ENCODE assay signal across 11 cellular contexts in genomic region chr19:17967258-17968051, GRCh38. TPM values are rescaled to one million over a fixed set of nuclear protein-coding genes. Genes with fewer than 3 reads are reported as not detected.
DNase-seq lines count a peak whose midpoint lies in the region; ATAC-seq and TF ChIP-seq lines count a peak whose summit lies in the region.
"Had no signal": no experiment of that assay in that cellular context is flagged by ENCODE, and none has a peak within 500 bp of the region (broad histone marks: within the 10 kb centered on the region; RNA-seq: fewer than 3 reads in every experiment).

No MANE protein-coding gene starts in this region.

- H3K36me3 Mint-ChIP-seq in GM23338 (ENCODE audit: low read depth) (no peaks in the 10 kb centered on the region), nephron (ENCODE audit: low read depth) (no peaks in the 10 kb centered on the region)

- POLR2A ChIA-PET in AG04450 (lab: Yijun Ruan, JAX): no interaction called here

- peak overlapping the region; percentile 84 for H3K4me3 Mint-ChIP-seq in GM23338
- H3K4me3 Mint-ChIP-seq in nephron: peak overlapping the region; percentile 88 to 90 (median 90)

- no peaks in the 10 kb centered on the region for H3K9me3 ChIP-seq in AG04450 (ENCODE audit: control insufficient read depth, insufficient read depth, low read length)
- H3K9me3 ChIP-seq in ascending aorta: no peaks in the 10 kb centered on the region
- H3K9me3 ChIP-seq: transverse colon had no signal

- no peak for DNase-seq in AG04450 (ENCODE audit: low read depth, low spot score)
- no peak for DNase-seq in GM23338 (ENCODE audit: low spot score)
- DNase-seq in coronary artery (ENCODE audit: low spot score): no peak
- DNase-seq in activated CD4-positive, alpha-beta T cell treated with anti-CD3 and anti-CD28 coated beads, Interleukin-2, amount 50 U/mL, for 48 hours: no peak
- no peak for DNase-seq in ascending aorta (ENCODE audit: low spot score in 2 of 2)
- no peak for DNase-seq in NCI-H2029 treated with DMSO at 0.1 percent for 48 hours (lab: John Stamatoyannopoulos, UW)
- DNase-seq: NCI-H1694, transverse colon had no signal

- CTCF ChIA-PET in AG04450 (lab: Charles Lee): no interaction called here

- H3K27me3 ChIP-seq in AG04450 (ENCODE audit: control insufficient read depth, insufficient read depth, low read length) (peaks cover 36% of the 10 kb centered on the region), GM23338 (ENCODE audit: insufficient read depth) (peaks cover 13% of the 10 kb centered on the region; the same call in 1 of the 2 replicates), ascending aorta (peaks cover 11% of the 10 kb centered on the region)

- intact Hi-C loops in ascending aorta (cut with DNase I): no loop called here

- no peaks in the 10 kb centered on the region for H3K79me2 ChIP-seq in GM23338 (replicated peaks; ENCODE audit: insufficient read depth)

- H3K9me2 ChIP-seq in GM23338 (ENCODE audit: insufficient read depth): no peaks in the 10 kb centered on the region

- H3K27ac Mint-ChIP-seq in GM23338: no peak overlapping the region
- no peak overlapping the region for H3K27ac Mint-ChIP-seq in nephron

- H3K4me1 Mint-ChIP-seq in GM23338 (peaks cover 9% of the 10 kb centered on the region), nephron (peaks cover 6% of the 10 kb centered on the region)

- TF ChIP-seq CTCF in AG04450 (IDR thresholded peaks at IDR 0.05; ENCODE audit: low read depth, low read length) (no peak), GM23338 (conservative IDR thresholded peaks at IDR 0.05; ENCODE audit: low read depth in 2 of 2) (no peak), coronary artery (IDR thresholded peaks at IDR 0.05) (no peak), nephron (IDR thresholded peaks at IDR 0.05; ENCODE audit: unreplicated experiment in 3 of 3) (no peak), ascending aorta (IDR thresholded peaks at IDR 0.05) (no peak)

- H3K36me3 ChIP-seq in GM23338 (ENCODE audit: insufficient read depth): no peaks in the 10 kb centered on the region
- no peaks in the 10 kb centered on the region for H3K36me3 ChIP-seq in ascending aorta
- H3K36me3 ChIP-seq: transverse colon had no signal

- H3K27me3 Mint-ChIP-seq in GM23338 (ENCODE audit: insufficient read depth, low read depth, poor library complexity): peaks cover 21% of the 10 kb centered on the region
- H3K27me3 Mint-ChIP-seq in nephron (ENCODE audit: low read depth): peaks cover 34% of the 10 kb centered on the region

- H3K4me1 ChIP-seq in GM23338 (ENCODE audit: insufficient read depth) (peaks cover 5% of the 10 kb centered on the region; the same call in 1 of the 2 replicates), ascending aorta (no peaks in the 10 kb centered on the region)
- H3K4me1 ChIP-seq: transverse colon had no signal

- peak overlapping the region; percentile 56 for H2AFZ ChIP-seq in GM23338

- no peaks in the 10 kb centered on the region for H3F3A ChIP-seq in GM23338 (replicated peaks; ENCODE audit: low read depth)

- H3K9me3 Mint-ChIP-seq in GM23338 (no peaks in the 10 kb centered on the region; the same call in 2 of the 3 replicates), nephron (no peaks in the 10 kb centered on the region)

- H3K4me2 ChIP-seq in GM23338: peak overlapping the region; percentile 89

- no peaks in the 10 kb centered on the region; the same call in 1 of the 2 replicates for H4K20me1 ChIP-seq in GM23338 (replicated peaks; ENCODE audit: insufficient read depth)

- H3K27ac ChIP-seq in AG04450 (ENCODE audit: low read depth, low read length) (no peak overlapping the region), GM23338 (ENCODE audit: low read depth) (no peak overlapping the region), coronary artery (no peak overlapping the region), ascending aorta (no peak overlapping the region)
- H3K27ac ChIP-seq: epithelial cell of prostate, transverse colon had no signal

- ATAC-seq in GM23338: peak; percentile 19
- ATAC-seq in GM19467 (IDR thresholded peaks at IDR 0.05; ENCODE audit: unreplicated experiment): no peak

- H3K4me3 ChIP-seq in AG04450 (ENCODE audit: low read depth, low read length): 0 out of 2 replicates have a peak overlapping the region, but pooled peaks have one; percentile 10
- peak overlapping the region; percentile 83 for H3K4me3 ChIP-seq in GM23338
- peak overlapping the region; percentile 54 for H3K4me3 ChIP-seq in coronary artery
- no peak overlapping the region for H3K4me3 ChIP-seq in ascending aorta

TF ChIP-seq in GM23338, 12 proteins besides CTCF, POLR2A, EP300 and RAD21 (continues in another document):
- TF ChIP-seq REST (IDR thresholded peaks at IDR 0.05; ENCODE audit: unreplicated experiment): no peak
- no peak for TF ChIP-seq CREB1 (CRISPR knock-in tag; IDR thresholded peaks at IDR 0.05; ENCODE audit: low read depth)

RNA-seq across cellular contexts. Expression of gene KCNN1, which starts 0.5 kb away (rescaled TPM):
- 0.05 and 0.07 TPM in 2 replicates for polyA plus RNA-seq in AG04450 (2011; rRNA removed)
- not detected in 2 replicates for polyA minus RNA-seq in AG04450 (2011; rRNA and poly(A)+ RNA removed)
- total RNA-seq in GM23338 (2014; rRNA removed; shearing (Covaris generic)): 12.4 and 29.8 TPM in 2 replicates
- polyA plus RNA-seq in GM23338 (2016; fragmentation: Nextera tagmentation; extraction: Ambion mirVana): 2.2 and 3.3 TPM in 2 replicates
- not detected for total RNA-seq in ascending aorta

RNA-seq across cellular contexts. Expression of gene CCDC124, which starts 34.6 kb away (rescaled TPM):
- polyA plus RNA-seq in AG04450 (2011; rRNA removed) (36.0 and 40.9 TPM in 2 replicates), GM23338 (2016; fragmentation: Nextera tagmentation; extraction: Ambion mirVana) (182 and 194 TPM in 2 replicates)
- 8.1 and 8.6 TPM in 2 replicates for polyA minus RNA-seq in AG04450 (2011; rRNA and poly(A)+ RNA removed)
- 55.0 and 56.0 TPM in 2 replicates for total RNA-seq in GM23338 (2014; rRNA removed; shearing (Covaris generic))
- 43.3 TPM for total RNA-seq in ascending aorta

RNA-seq across cellular contexts. Expression of gene ARRDC2, which starts 40.5 kb away (rescaled TPM):
- polyA plus RNA-seq in AG04450 (2011; rRNA removed) (2.3 TPM in 2 replicates), GM23338 (2016; fragmentation: Nextera tagmentation; extraction: Ambion mirVana) (2.4 and 3.2 TPM in 2 replicates)
- polyA minus RNA-seq in AG04450 (2011; rRNA and poly(A)+ RNA removed): 1.00 and 2.2 TPM in 2 replicates
- 7.1 and 18.7 TPM in 2 replicates for total RNA-seq in GM23338 (2014; rRNA removed; shearing (Covaris generic))
- total RNA-seq in ascending aorta: 443 TPM

Comparison
In these comparisons a context has a peak if more than half of its experiments do, and no peak if none do; other contexts are left out.
1. H3K4me3 ChIP-seq: peak in AG04450 (single experiment), GM23338 (single experiment) and coronary artery (single experiment); none in ascending aorta (0 of 2).
2. RNA of gene KCNN1, which starts 0.5 kb away (total RNA-seq): 12.4 to 29.8 TPM in GM23338; not detected in ascending aorta (single experiment); every median in the first group is over 10 times any median in the second.
3. RNA of gene ARRDC2, which starts 40.5 kb away (total RNA-seq): 443 TPM in ascending aorta (single experiment); 7.1 to 18.7 TPM in GM23338; every median in the first group is over 10 times any median in the second.